ENCODE assay signal across 8 cellular contexts in genomic region chrX:150569155-150569477, GRCh38. TPM values are rescaled to one million over a fixed set of nuclear protein-coding genes. Genes with fewer than 3 reads are reported as not detected.
DNase-seq lines count a peak whose midpoint lies in the region; ATAC-seq and TF ChIP-seq lines count a peak whose summit lies in the region.

No MANE protein-coding gene starts in this region.

- intact Hi-C loops in lower lobe of right lung (cut with DNase I) = no loop called here
- intact Hi-C loops in thyroid gland (cut with DNase I) = no loop called here

- peak; percentile 26 for ATAC-seq in GM19023 (IDR thresholded peaks at IDR 0.05; ENCODE audit: unreplicated experiment)
- peak; percentile 26 for ATAC-seq in HG03135 (IDR thresholded peaks at IDR 0.05; ENCODE audit: unreplicated experiment)
- ATAC-seq in lower lobe of right lung = peak; percentile 38 to 51

- 13 to 53% methylated on average over 6 to 13 of the region's 17 CpGs for WGBS in thyroid gland, 2 donors

- CTCF ChIA-PET in AG04449 (lab: Yijun Ruan, JAX) = interaction anchor here (1.0 kb wide), 1 partner anchor 18 kb away, joined by 3 read pairs; no protein-coding TSS in a partner anchor

- no peaks in the 10 kb centered on the region for H3K9me3 ChIP-seq in lower lobe of right lung
- no peaks in the 10 kb centered on the region for H3K9me3 ChIP-seq in thyroid gland

- no peak for TF ChIP-seq CTCF in AG04449 (IDR thresholded peaks at IDR 0.05; ENCODE audit: insufficient read depth, low read length, missing control alignments)
- TF ChIP-seq CTCF in choroid plexus epithelial cell (conservative IDR thresholded peaks at IDR 0.05; ENCODE audit: low read depth, low read length) = no peak
- no peak for TF ChIP-seq CTCF in lower lobe of right lung (IDR thresholded peaks at IDR 0.05)
- TF ChIP-seq CTCF in thyroid gland (IDR thresholded peaks at IDR 0.05) = no peak

- POLR2A ChIA-PET in AG04449 (lab: Yijun Ruan, JAX) = no interaction called here

- no peak for TF ChIP-seq POLR2A in thyroid gland (IDR thresholded peaks at IDR 0.05)

- H3K27me3 ChIP-seq in lower lobe of right lung (ENCODE audit: low read depth) = no peaks in the 10 kb centered on the region
- no peaks in the 10 kb centered on the region for H3K27me3 ChIP-seq in thyroid gland

- H3K4me3 ChIP-seq in AG04449 (ENCODE audit: low read depth, low read length) (peak overlapping the region; percentile 69), choroid plexus epithelial cell (ENCODE audit: low read depth, low read length) (peak overlapping the region; percentile 78), lower lobe of right lung (peak overlapping the region; percentile 70), thyroid gland (replicated peaks in 1 of 3) (peak overlapping the region in 2 of 3 donors; percentile 51 to 55)

- peak overlapping the region; percentile 89 for H3K27ac ChIP-seq in lower lobe of right lung
- peak overlapping the region; percentile 64 to 81 (median 68) for H3K27ac ChIP-seq in thyroid gland

- DNase-seq in AG04449 (ENCODE audit: low read depth, low spot score) (no peak), SKM-1 treated with dmso at 0.1 percent for 144 hours (lab: John Stamatoyannopoulos, UW; ENCODE audit: unreplicated experiment) (peak; percentile 32), choroid plexus epithelial cell (ENCODE audit: low read depth) (peak; percentile 57), lower lobe of right lung (peak; percentile 69), thyroid gland (peak; percentile 20 to 34), middle frontal gyrus (ENCODE audit: extremely low spot score, low spot score) (no peak)

- H3K36me3 ChIP-seq in lower lobe of right lung (no peaks in the 10 kb centered on the region), thyroid gland (no peaks in the 10 kb centered on the region)

- H3K4me1 ChIP-seq in lower lobe of right lung = peaks cover 45% of the 10 kb centered on the region
- H3K4me1 ChIP-seq in thyroid gland = peaks cover 16 to 23% of the 10 kb centered on the region in 2 donors

RNA-seq across cellular contexts. Expression of gene MTM1, which starts 0.7 kb away (rescaled TPM):
- total RNA-seq in lower lobe of right lung = 29.7 TPM
- total RNA-seq in thyroid gland = 10 to 100 TPM; 16.3 to 50.0 (median 22.8) TPM

Comparison
In these comparisons a context has a peak if more than half of its experiments do, and no peak if none do; other contexts are left out.
1. DNase-seq: peak in SKM-1 treated with dmso at 0.1 percent for 144 hours (single experiment), choroid plexus epithelial cell (single experiment), lower lobe of right lung (single experiment) and thyroid gland (2 of 2); none in AG04449 (single experiment) and middle frontal gyrus (single experiment).
2. Peak in every context shown above with its lines, with median percentiles within 50 percentile points of each other: H3K4me3 ChIP-seq and ATAC-seq.